ENCODE assay signal across 22 cellular contexts in genomic region chr7:74581916-74582440, GRCh38.
DNase-seq lines count a peak whose midpoint lies in the region; ATAC-seq, FAIRE-seq and TF ChIP-seq lines count a peak whose summit lies in the region.
"Had no signal": no experiment of that assay in that cellular context is flagged by ENCODE, and none has a peak within 500 bp of the region (broad histone marks: within the 10 kb centered on the region; RNA-seq: fewer than 3 reads in every experiment).

No MANE protein-coding gene starts in this region.

- no peak overlapping the region for H2BK12ac ChIP-seq in trophoblast cell (ENCODE audit: low read length)

- no peak for FAIRE-seq in HepG2 (lab: Jason Lieb, UNC)
- FAIRE-seq: G401.6, HTR-8/SVneo had no signal

- H3K79me1 ChIP-seq in trophoblast cell (ENCODE audit: low read length), result no peaks in the 10 kb centered on the region

- H3K4me1 ChIP-seq in HepG2 (ENCODE audit: insufficient read depth, low read length), result peaks cover 84% of the 10 kb centered on the region
- H3K4me1 ChIP-seq in right lobe of liver, result peaks cover 0 to 23% (median 12%) of the 10 kb centered on the region in 4 donors
- peaks cover 8 to 21% of the 10 kb centered on the region in 2 donors for H3K4me1 ChIP-seq in esophagus (ENCODE audit: control insufficient read depth in 2 of 2, insufficient read depth in 2 of 2, low read length in 1 of 2)
- peaks cover 9 to 12% of the 10 kb centered on the region in 2 experiments for H3K4me1 ChIP-seq in trophoblast cell (ENCODE audit: control insufficient read depth in 1 of 2, insufficient read depth in 2 of 2, low read length in 2 of 2)

- no peak for TF ChIP-seq POLR2A in HepG2 (IDR thresholded peaks at IDR 0.05; ENCODE audit: insufficient read depth in 1 of 2, low read depth in 2 of 2, low read length in 2 of 2)
- no peak for TF ChIP-seq POLR2A in right lobe of liver (IDR thresholded peaks at IDR 0.05)

- intact Hi-C loops in HepG2 (cut with micrococcal nuclease; ENCODE audit: unreplicated experiment), result no loop called here
- intact Hi-C loops in right lobe of liver (cut with DNase I), result no loop called here

- H3K4me2 ChIP-seq in HepG2 (ENCODE audit: low read depth, low read length), result no peak overlapping the region
- H3K4me2 ChIP-seq in trophoblast cell (ENCODE audit: low read length), result no peak overlapping the region
- H3K4me2 ChIP-seq: SK-N-SH had no signal

- CTCF ChIA-PET in HepG2 (lab: Yijun Ruan, JAX; ENCODE audit: low intra/inter-chr PET ratio, low total read pairs), result no interaction called here

- H3K4ac ChIP-seq in trophoblast cell (ENCODE audit: low read depth, low read length), result no peak overlapping the region

- no peak overlapping the region for H4K91ac ChIP-seq in trophoblast cell (ENCODE audit: low read depth, low read length)

- no peak overlapping the region for H3K18ac ChIP-seq in trophoblast cell (ENCODE audit: low read length)

- ATAC-seq in HepG2 (no peak), right lobe of liver (no peak)

- H4K12ac ChIP-seq in trophoblast cell (ENCODE audit: low read depth, low read length), result no peak overlapping the region

- no TSS peak for BruUV-seq in HepG2 (replicated peaks; lab: Mats Ljungman, UMichigan)

- H3K36me3 ChIP-seq in HepG2 (replicated peaks in 1 of 2; ENCODE audit: control insufficient read depth in 1 of 2, insufficient read depth in 2 of 2, low read length in 2 of 2), result no peaks in the 10 kb centered on the region
- H3K36me3 ChIP-seq in right lobe of liver, result no peaks in the 10 kb centered on the region
- peaks cover 0 to 3% of the 10 kb centered on the region in 2 donors for H3K36me3 ChIP-seq in esophagus (ENCODE audit: control insufficient read depth in 2 of 2, insufficient read depth in 2 of 2, low read length in 1 of 2)
- no peaks in the 10 kb centered on the region for H3K36me3 ChIP-seq in trophoblast cell (ENCODE audit: control insufficient read depth in 1 of 2, insufficient read depth in 2 of 2, low read length in 2 of 2)

- no peak overlapping the region for H3K23ac ChIP-seq in trophoblast cell (ENCODE audit: low read length)

- H4K20me1 ChIP-seq in HepG2 (ENCODE audit: insufficient read depth, low read length), result no peaks in the 10 kb centered on the region

- no peak for TF ChIP-seq RAD21 in HepG2 (CRISPR knock-in tag; IDR thresholded peaks at IDR 0.05)

- H2BK120ac ChIP-seq in trophoblast cell (ENCODE audit: insufficient read depth, low read length, poor library complexity), result no peak overlapping the region

- H3K9ac ChIP-seq in HepG2 (ENCODE audit: insufficient read depth, low read depth, low read length) (no peak overlapping the region), trophoblast cell (ENCODE audit: low read length) (no peak overlapping the region)
- H3K9ac ChIP-seq: SK-N-SH had no signal

- no peak for DNase-seq in HepG2 (ENCODE audit: low spot score)
- DNase-seq in right lobe of liver, result no peak
- DNase-seq in trophoblast cell, result peak; percentile 80 to 82
- DNase-seq in activated naive CD4-positive, alpha-beta T cell (lab: John Stamatoyannopoulos, UW), result no peak
- no peak for DNase-seq in nucleus accumbens (lab: John Stamatoyannopoulos, UW)
- DNase-seq in NCI-H748 (lab: John Stamatoyannopoulos, UW; ENCODE audit: unreplicated experiment), result no peak
- DNase-seq in stimulated activated CD4-positive, alpha-beta T cell treated with anti-CD3 and anti-CD28 coated beads, Interleukin-15, amount 100 ng/mL, for 24 hours, result no peak
- DNase-seq: DMS 273 treated with DMSO at 0.1 percent for 48 hours, H7, Kasumi-1, MM.1S, NCI-H1092, NCI-H1436 treated with DMSO at 0.1 percent for 48 hours, NCI-H2081 treated with DMSO at 0.1 percent for 48 hours, NCI-H446 treated with DMSO at 0.1 percent for 48 hours, NCI-H69, SHP77 treated with DMSO at 0.1 percent for 48 hours, SK-N-SH had no signal

- H3K14ac ChIP-seq in trophoblast cell (ENCODE audit: low read length), result no peak overlapping the region

- no peak overlapping the region for H4K8ac ChIP-seq in trophoblast cell (ENCODE audit: low read depth, low read length)

- no peaks in the 10 kb centered on the region for H3K79me2 ChIP-seq in HepG2 (ENCODE audit: insufficient read depth, low read length)
- no peaks in the 10 kb centered on the region for H3K79me2 ChIP-seq in trophoblast cell (ENCODE audit: control insufficient read depth, insufficient read depth, low read length, poor library complexity)

- TF ChIP-seq EP300 in HepG2 (IDR thresholded peaks at IDR 0.05; ENCODE audit: low read depth in 2 of 2, low read length in 2 of 2) (no peak), HepG2 (CRISPR knock-in tag; IDR thresholded peaks at IDR 0.05; ENCODE audit: borderline replicate concordance) (no peak)

- no peak for TF ChIP-seq CTCF in HepG2 (CRISPR knock-in tag; IDR thresholded peaks at IDR 0.05)
- no peak for TF ChIP-seq CTCF in right lobe of liver (IDR thresholded peaks at IDR 0.05)

- no peak overlapping the region for H2AK5ac ChIP-seq in trophoblast cell (ENCODE audit: low read length)

- H3K27ac ChIP-seq in HepG2 (ENCODE audit: extremely low read length, insufficient read depth, low read length) (peak overlapping the region; percentile 97), right lobe of liver (peak overlapping the region in 1 of 3 donors; percentile 90), esophagus (ENCODE audit: low read depth in 2 of 2, low read length in 1 of 2) (peak overlapping the region; percentile 64 to 80), trophoblast cell (ENCODE audit: low read depth, low read length) (no peak overlapping the region)
- H3K27ac ChIP-seq: 22Rv1 had no signal

- H2BK5ac ChIP-seq in trophoblast cell (ENCODE audit: low read depth, low read length, poor library complexity), result no peak overlapping the region

- H3K9me3 ChIP-seq in HepG2 (ENCODE audit: low read length), result no peaks in the 10 kb centered on the region
- no peaks in the 10 kb centered on the region for H3K9me3 ChIP-seq in right lobe of liver
- H3K9me3 ChIP-seq in esophagus (ENCODE audit: control insufficient read depth in 2 of 2, insufficient read depth in 1 of 2, low read depth in 1 of 2, low read length in 1 of 2), result no peaks in the 10 kb centered on the region
- H3K9me3 ChIP-seq in trophoblast cell (ENCODE audit: insufficient read depth, low read depth, low read length), result no peaks in the 10 kb centered on the region
- H3K9me3 ChIP-seq: SK-N-SH had no signal

- in situ Hi-C loops in HepG2 (cut with HindIII; ENCODE audit: extremely low pct_ligation_motif_present, low pct_unique_long_range_greater_than_20kb), result loop anchor here (5.0 kb wide), 1 partner anchor 75 kb away; the partner anchor contains the start of gene GTF2I

- WGBS in HepG2 (ENCODE audit: low lambda C conversion rate), result 97% methylated on average over 8 of the region's 12 CpGs
- WGBS in right lobe of liver (ENCODE audit: insufficient coverage, low coverage, low lambda C conversion rate, missing lambda C conversion rate), result 93% methylated on average over 5 of the region's 12 CpGs
- 54 to 61% methylated on average over 12 of the region's 12 CpGs for WGBS in esophagus, 2 donors
- no CpG with 5 or more reads among the region's 12 CpGs for WGBS in trophoblast cell (ENCODE audit: extremely low coverage, insufficient coverage, insufficient read length)

- H3K4me3 ChIP-seq in HepG2 (replicated peaks in 1 of 3; ENCODE audit: insufficient read depth in 1 of 3, low read depth in 2 of 3, low read length in 3 of 3) (no peak overlapping the region), right lobe of liver (no peak overlapping the region), esophagus (ENCODE audit: low read depth in 1 of 2, low read length in 2 of 2) (no peak overlapping the region), trophoblast cell (ENCODE audit: low read depth, low read length) (no peak overlapping the region)

- POLR2A ChIA-PET in HepG2 (lab: Yijun Ruan, JAX), result interaction anchor here (1.7 to 2.9 kb wide), 2 partner anchors 17 to 72 kb away, joined by 7 to 27 read pairs; no protein-coding TSS in a partner anchor

- no peak overlapping the region for H2AFZ ChIP-seq in HepG2 (ENCODE audit: low read length)
- no peak overlapping the region for H2AFZ ChIP-seq in trophoblast cell (ENCODE audit: insufficient read depth, low read length, poor library complexity)

- H3K27me3 ChIP-seq in HepG2 (ENCODE audit: control insufficient read depth in 1 of 2, insufficient read depth in 2 of 2, low read length in 2 of 2) (no peaks in the 10 kb centered on the region), right lobe of liver (no peaks in the 10 kb centered on the region), esophagus (ENCODE audit: control insufficient read depth in 1 of 2, insufficient read depth in 2 of 2, low read length in 2 of 2) (no peaks in the 10 kb centered on the region), trophoblast cell (ENCODE audit: insufficient read depth, low read length) (no peaks in the 10 kb centered on the region)

TF ChIP-seq in HepG2, 621 proteins besides CTCF, POLR2A, EP300 and RAD21:
- TF ChIP-seq, protein P1, sequence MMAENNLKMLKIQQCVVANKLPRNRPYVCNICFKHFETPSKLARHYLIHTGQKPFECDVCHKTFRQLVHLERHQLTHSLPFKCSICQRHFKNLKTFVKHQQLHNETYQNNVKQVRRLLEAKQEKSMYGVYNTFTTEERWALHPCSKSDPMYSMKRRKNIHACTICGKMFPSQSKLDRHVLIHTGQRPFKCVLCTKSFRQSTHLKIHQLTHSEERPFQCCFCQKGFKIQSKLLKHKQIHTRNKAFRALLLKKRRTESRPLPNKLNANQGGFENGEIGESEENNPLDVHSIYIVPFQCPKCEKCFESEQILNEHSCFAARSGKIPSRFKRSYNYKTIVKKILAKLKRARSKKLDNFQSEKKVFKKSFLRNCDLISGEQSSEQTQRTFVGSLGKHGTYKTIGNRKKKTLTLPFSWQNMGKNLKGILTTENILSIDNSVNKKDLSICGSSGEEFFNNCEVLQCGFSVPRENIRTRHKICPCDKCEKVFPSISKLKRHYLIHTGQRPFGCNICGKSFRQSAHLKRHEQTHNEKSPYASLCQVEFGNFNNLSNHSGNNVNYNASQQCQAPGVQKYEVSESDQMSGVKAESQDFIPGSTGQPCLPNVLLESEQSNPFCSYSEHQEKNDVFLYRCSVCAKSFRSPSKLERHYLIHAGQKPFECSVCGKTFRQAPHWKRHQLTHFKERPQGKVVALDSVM (CRISPR knock-in tag; IDR thresholded peaks at IDR 0.05), result 0 out of 2 replicates have a peak, but pooled peaks have one; percentile 10
- 0 out of 2 replicates have a peak, but pooled peaks have one; percentile 26 for TF ChIP-seq HNRNPL (IDR thresholded peaks at IDR 0.05; ENCODE audit: low read depth, low read length)
- TF ChIP-seq HNRNPLL (IDR thresholded peaks at IDR 0.05; ENCODE audit: low read depth, low read length, poor library complexity, severe bottlenecking), result no peak
TF ChIP-seq in HepG2: peak in this region for 2.

Comparison
In these comparisons a context has a peak if more than half of its experiments do, and no peak if none do; other contexts are left out.
1. DNase-seq: peak in trophoblast cell (2 of 2); none in HepG2 (single experiment), right lobe of liver (0 of 3), activated naive CD4-positive, alpha-beta T cell (0 of 4), nucleus accumbens (0 of 56), NCI-H748 (single experiment) and stimulated activated CD4-positive, alpha-beta T cell treated with anti-CD3 and anti-CD28 coated beads, Interleukin-15, amount 100 ng/mL, for 24 hours (single experiment).